ENCODE assay signal across 18 cellular contexts in genomic region chr3:28150465-28151206, GRCh38.
DNase-seq lines count a peak whose midpoint lies in the region; ATAC-seq, FAIRE-seq and TF ChIP-seq lines count a peak whose summit lies in the region.
"Had no signal": no experiment of that assay in that cellular context is flagged by ENCODE, and none has a peak within 500 bp of the region (broad histone marks: within the 10 kb centered on the region; RNA-seq: fewer than 3 reads in every experiment).

No MANE protein-coding gene starts in this region.

- H3K27ac ChIP-seq in left ventricle myocardium inferior (replicated peaks) (peak overlapping the region; percentile 78), small intestine (ENCODE audit: low read depth in 1 of 2, low read length in 1 of 2) (no peak overlapping the region)
- H3K27ac ChIP-seq: breast epithelium, foreskin keratinocyte had no signal

- peak; percentile 10 for DNase-seq in HT-29 (ENCODE audit: low spot score)
- no peak for DNase-seq in effector memory CD8-positive, alpha-beta T cell
- DNase-seq in left ventricle myocardium inferior: no peak
- DNase-seq in small intestine: peak; percentile 75
- DNase-seq in activated CD4-positive, alpha-beta T cell treated with anti-CD3 and anti-CD28 coated beads for 1 hour: no peak
- DNase-seq in NCI-H1105 treated with DMSO at 0.1 percent for 48 hours (lab: John Stamatoyannopoulos, UW): no peak
- no peak for DNase-seq in SIG-M5 (lab: John Stamatoyannopoulos, UW)
- DNase-seq: activated CD4-positive, CD25-positive, alpha-beta regulatory T cell treated with anti-CD3 and anti-CD28 coated beads, Interleukin-2, amount 50 U/mL, for 72 hours; activated naive CD8-positive, alpha-beta T cell treated with anti-CD3 and anti-CD28 coated beads, Interleukin-2, amount 50 U/mL, for 24 hours; COR-L47; effector memory CD4-positive, alpha-beta T cell; foreskin keratinocyte; KG1; NCI-H2029; NK-92 treated with Interleukin-12 subunit alpha and Interleukin-12 subunit beta, amount 100 ng/mL, for 24 hours had no signal

- H3K9me3 ChIP-seq in left ventricle myocardium inferior (replicated peaks): peaks cover 13% of the 10 kb centered on the region
- no peaks in the 10 kb centered on the region for H3K9me3 ChIP-seq in small intestine (ENCODE audit: control insufficient read depth, low read depth)
- H3K9me3 ChIP-seq: breast epithelium had no signal

- H3K4me3 ChIP-seq in left ventricle myocardium inferior (peak overlapping the region; percentile 24), small intestine (ENCODE audit: low read depth in 1 of 2, low read length in 2 of 2) (no peak overlapping the region)
- H3K4me3 ChIP-seq: breast epithelium, GM23338 had no signal

- H3K4me1 ChIP-seq in left ventricle myocardium inferior: peaks cover 16% of the 10 kb centered on the region
- no peaks in the 10 kb centered on the region for H3K4me1 ChIP-seq in small intestine (ENCODE audit: control insufficient read depth in 2 of 2, insufficient read depth in 1 of 2, low read depth in 1 of 2, low read length in 1 of 2)
- H3K4me1 ChIP-seq: breast epithelium, foreskin keratinocyte had no signal

- peak; percentile 55 for FAIRE-seq in small intestine (lab: Jason Lieb, UNC)

- H3K4me3 Mint-ChIP-seq in effector memory CD8-positive, alpha-beta T cell: peak overlapping the region; percentile 21 to 23
- H3K4me3 Mint-ChIP-seq: activated naive CD8-positive, alpha-beta T cell treated with anti-CD3 and anti-CD28 coated beads, Interleukin-2, amount 50 U/mL, for 24 hours; GM23338 had no signal

- TF ChIP-seq CTCF in left ventricle myocardium inferior (IDR thresholded peaks at IDR 0.05; ENCODE audit: borderline replicate concordance): no peak

- H3K4me1 Mint-ChIP-seq in effector memory CD8-positive, alpha-beta T cell (ENCODE audit: low read depth in 2 of 2): peaks cover 1 to 3% of the 10 kb centered on the region in 2 donors
- H3K4me1 Mint-ChIP-seq: GM23338 had no signal

- H3K27ac Mint-ChIP-seq in effector memory CD8-positive, alpha-beta T cell: no peak overlapping the region
- H3K27ac Mint-ChIP-seq: activated naive CD8-positive, alpha-beta T cell treated with anti-CD3 and anti-CD28 coated beads, Interleukin-2, amount 50 U/mL, for 24 hours; activated T-helper 2 cell treated with anti-CD3 and anti-CD28 coated beads, Interferon-gamma antibody, Interleukin-2, Interleukin-4, amounts not matched to agents 10 μg/mL and 5 μg/mL and 100 μg/mL, durations not matched to agents 14 hours and 24 hours and 36 hours; GM23338 had no signal

- no peaks in the 10 kb centered on the region for H3K36me3 Mint-ChIP-seq in effector memory CD8-positive, alpha-beta T cell (ENCODE audit: insufficient read depth)

- ATAC-seq in effector memory CD8-positive, alpha-beta T cell (replicated peaks): peak; percentile 53
- ATAC-seq: activated naive CD8-positive, alpha-beta T cell treated with anti-CD3 and anti-CD28 coated beads, Interleukin-2, amount 50 U/mL, for 24 hours; foreskin keratinocyte; GM23338 had no signal

- H3K36me3 ChIP-seq in left ventricle myocardium inferior (no peaks in the 10 kb centered on the region), small intestine (ENCODE audit: control insufficient read depth in 2 of 2, insufficient read depth in 2 of 2, low read length in 2 of 2) (no peaks in the 10 kb centered on the region)
- H3K36me3 ChIP-seq: breast epithelium had no signal

- intact Hi-C loops in left ventricle myocardium inferior (cut with micrococcal nuclease): no loop called here

- no peaks in the 10 kb centered on the region for H3K27me3 ChIP-seq in left ventricle myocardium inferior (ENCODE audit: low read depth)
- no peaks in the 10 kb centered on the region for H3K27me3 ChIP-seq in small intestine (ENCODE audit: control insufficient read depth in 2 of 2, insufficient read depth in 2 of 2, low read length in 2 of 2)
- H3K27me3 ChIP-seq: breast epithelium, foreskin keratinocyte had no signal

- peaks cover 0 to 5% of the 10 kb centered on the region in 2 donors for H3K27me3 Mint-ChIP-seq in effector memory CD8-positive, alpha-beta T cell
- H3K27me3 Mint-ChIP-seq: activated naive CD8-positive, alpha-beta T cell treated with anti-CD3 and anti-CD28 coated beads, Interleukin-2, amount 50 U/mL, for 24 hours had no signal

- H3K9me3 Mint-ChIP-seq in effector memory CD8-positive, alpha-beta T cell: no peaks in the 10 kb centered on the region
- H3K9me3 Mint-ChIP-seq: activated naive CD8-positive, alpha-beta T cell treated with anti-CD3 and anti-CD28 coated beads, Interleukin-2, amount 50 U/mL, for 24 hours had no signal

Comparison
In these comparisons a context has a peak if more than half of its experiments do, and no peak if none do; other contexts are left out.
1. DNase-seq: peak in HT-29 (single experiment) and small intestine (single experiment); none in effector memory CD8-positive, alpha-beta T cell (0 of 3), left ventricle myocardium inferior (single experiment), activated CD4-positive, alpha-beta T cell treated with anti-CD3 and anti-CD28 coated beads for 1 hour (single experiment), NCI-H1105 treated with DMSO at 0.1 percent for 48 hours (single experiment) and SIG-M5 (single experiment).